In genomic region chr16:84603115-84603816, GRCh38 we compare ENCODE assay signal across 8 cellular contexts. TPM values are rescaled to one million over a fixed set of nuclear protein-coding genes. Genes with fewer than 3 reads are reported as not detected.
DNase-seq lines count a peak whose midpoint lies in the region; ATAC-seq and TF ChIP-seq lines count a peak whose summit lies in the region.

No MANE protein-coding gene starts in this region.

- H2AFZ ChIP-seq in PC-9 = no peak overlapping the region

- H3K79me2 ChIP-seq in PC-9 (ENCODE audit: low read depth) = peaks cover 91% of the 10 kb centered on the region

- no TSS peak for BruUV-seq in PC-9 (replicated peaks; lab: Mats Ljungman, UMichigan)

- H3K4me3 ChIP-seq in GM12865 (ENCODE audit: low read depth, low read length) = peak overlapping the region; percentile 5
- no peak overlapping the region for H3K4me3 ChIP-seq in PC-9
- no peak overlapping the region for H3K4me3 ChIP-seq in astrocyte of the cerebellum (ENCODE audit: low read depth, low read length)
- H3K4me3 ChIP-seq in kidney epithelial cell (ENCODE audit: low read depth, low read length) = no peak overlapping the region

- ATAC-seq in GM21825 (IDR thresholded peaks at IDR 0.05; ENCODE audit: unreplicated experiment) (no peak), GM21717 (IDR thresholded peaks at IDR 0.05; ENCODE audit: unreplicated experiment) (no peak)

- TF ChIP-seq CTCF in GM12865 (IDR thresholded peaks at IDR 0.05; ENCODE audit: insufficient read depth, low read depth, low read length, missing control alignments) = no peak
- TF ChIP-seq CTCF in PC-9 (conservative IDR thresholded peaks at IDR 0.05) = no peak
- TF ChIP-seq CTCF in astrocyte of the cerebellum (IDR thresholded peaks at IDR 0.05; ENCODE audit: low read depth, low read length, missing control alignments) = no peak
- no peak for TF ChIP-seq CTCF in kidney epithelial cell (IDR thresholded peaks at IDR 0.05; ENCODE audit: insufficient read depth, low read length, poor library complexity, severe bottlenecking)
- no peak for TF ChIP-seq CTCF in GM20000 (IDR thresholded peaks at IDR 0.05; ENCODE audit: extremely low read depth, missing control alignments)

- peaks cover 7% of the 10 kb centered on the region; the same call in 1 of the 2 replicates for H3K36me3 ChIP-seq in PC-9 (ENCODE audit: low read depth)
- H3K36me3 ChIP-seq in kidney epithelial cell (ENCODE audit: control insufficient read depth, insufficient read depth, low read length) = peaks cover 2% of the 10 kb centered on the region

- no peaks in the 10 kb centered on the region for H3K27me3 ChIP-seq in PC-9 (ENCODE audit: insufficient read depth, low read depth)
- H3K27me3 ChIP-seq in kidney epithelial cell (ENCODE audit: control insufficient read depth, insufficient read depth, low read length) = no peaks in the 10 kb centered on the region

- intact Hi-C loops in PC-9 (cut with micrococcal nuclease; ENCODE audit: unreplicated experiment) = loop anchor here (1.0 to 5.0 kb wide), 3 partner anchors 15 to 92 kb away; partner anchors contain the start of gene COTL1

- H3K27ac ChIP-seq in PC-9 = peak overlapping the region; percentile 32; the same call in 1 of the 2 replicates

- peaks cover 29% of the 10 kb centered on the region; the same call in 1 of the 2 replicates for H3F3A ChIP-seq in PC-9 (ENCODE audit: insufficient read depth, low read depth)

- CTCF ChIA-PET in PC-9 (lab: Charles Lee) = interaction anchor here (0.5 kb wide), 1 partner anchor 66 kb away, joined by 3 read pairs; no protein-coding TSS in a partner anchor

- H3K4me2 ChIP-seq in PC-9 = no peak overlapping the region

- no peaks in the 10 kb centered on the region for H3K9me3 ChIP-seq in PC-9 (ENCODE audit: insufficient read depth, low read depth)

- H3K9me2 ChIP-seq in PC-9 (ENCODE audit: insufficient read depth) = no peaks in the 10 kb centered on the region

- DNase-seq in GM12865 (ENCODE audit: low read depth) (no peak), PC-9 (peak in 1 of 2 experiments; percentile 61), astrocyte of the cerebellum (ENCODE audit: low read depth) (peak; percentile 95), kidney epithelial cell (ENCODE audit: low read depth) (peak; percentile 91), GM20000 (ENCODE audit: low spot score) (no peak)
- DNase-seq in stimulated activated CD4-positive, alpha-beta T cell treated with anti-CD3 and anti-CD28 coated beads, Interleukin-2, amount 100 ng/mL, for 4 hours (ENCODE audit: low read depth) = peak; percentile 40

- POLR2A ChIA-PET in PC-9 (lab: Charles Lee; ENCODE audit: unreplicated experiment) = interaction anchor here (0.6 to 1.0 kb wide), 3 partner anchors 16 to 468 kb away, joined by 3 to 4 read pairs (median 3); no protein-coding TSS in a partner anchor

- H4K20me1 ChIP-seq in PC-9 (ENCODE audit: insufficient read depth) = peaks cover 88% of the 10 kb centered on the region

- H3K4me1 ChIP-seq in PC-9 (replicated peaks; ENCODE audit: insufficient read depth) = peaks cover 16% of the 10 kb centered on the region; the same call in 1 of the 2 replicates

- in situ Hi-C loops in astrocyte of the cerebellum (cut with HindIII; ENCODE audit: low sequenced_read_pairs) = no loop called here

RNA-seq across cellular contexts. Expression of gene COTL1, which starts 14.6 kb away (rescaled TPM):
- total RNA-seq in PC-9 (2021) (458 and 512 TPM in 2 replicates), kidney epithelial cell (210 TPM in 2 replicates)

RNA-seq across cellular contexts. Expression of gene KLHL36, which starts 45.0 kb away (rescaled TPM):
- total RNA-seq in PC-9 (2021) (73.8 and 81.9 TPM in 2 replicates), kidney epithelial cell (78.5 and 105 TPM in 2 replicates)

Comparison
In these comparisons a context has a peak if more than half of its experiments do, and no peak if none do; other contexts are left out.
1. DNase-seq: peak in astrocyte of the cerebellum (single experiment), kidney epithelial cell (single experiment) and stimulated activated CD4-positive, alpha-beta T cell treated with anti-CD3 and anti-CD28 coated beads, Interleukin-2, amount 100 ng/mL, for 4 hours (single experiment); none in GM12865 (single experiment) and GM20000 (single experiment).